Comparison of ENCODE assay signal across 10 cellular contexts in the genomic region with DNA sequence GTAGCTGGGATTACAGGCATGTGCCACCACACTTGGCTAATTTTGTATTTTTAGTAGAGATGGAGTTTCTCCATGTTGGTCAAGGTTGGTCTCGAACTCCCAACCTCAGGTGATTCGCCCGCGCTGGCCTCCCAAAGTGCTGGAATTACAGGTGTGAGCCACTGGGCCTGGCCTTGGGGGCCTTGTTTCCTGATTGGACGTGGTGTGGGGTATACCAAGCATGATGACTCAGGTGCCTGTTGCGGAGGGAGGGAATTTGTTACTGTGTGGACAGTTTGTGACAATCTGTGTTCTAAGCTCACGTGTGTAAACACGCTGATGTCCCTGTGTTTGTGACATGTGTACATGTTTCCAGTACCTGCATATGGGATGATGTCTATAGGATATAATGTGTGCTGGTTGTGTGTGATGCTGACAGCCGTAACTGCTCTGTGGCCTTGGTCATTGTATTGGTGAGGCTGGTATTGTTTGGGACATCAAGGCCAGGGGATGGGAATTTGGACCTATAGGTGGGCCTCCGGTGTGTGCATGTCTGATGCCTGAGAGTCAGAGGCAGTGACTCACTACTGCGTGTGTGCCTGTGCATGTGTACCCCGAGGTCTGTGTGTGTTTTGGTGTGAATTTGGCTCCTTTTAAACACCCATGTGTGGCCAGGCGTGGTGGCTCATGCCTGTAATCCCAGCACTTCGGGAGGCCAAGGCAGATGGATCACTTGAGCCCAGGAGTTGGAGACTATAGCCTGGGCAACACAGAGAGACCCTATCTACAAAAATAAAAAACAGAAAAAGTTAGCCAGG. TPM values are rescaled to one million over a fixed set of nuclear protein-coding genes. Genes with fewer than 3 reads are reported as not detected.
A peak's percentile ranks its signal among the peaks of the same experiment; 100 is the strongest.
DNase-seq lines count a peak whose midpoint lies in the region; ATAC-seq and TF ChIP-seq lines count a peak whose summit lies in the region.
"Had no signal": no experiment of that assay in that cellular context is flagged by ENCODE, and none has a peak within 500 bp of the region (broad histone marks: within the 10 kb centered on the region; RNA-seq: fewer than 3 reads in every experiment).

No MANE protein-coding gene starts in this region.

- CTCF ChIA-PET in A673 (lab: Charles Lee): no interaction called here

- H3K36me3 ChIP-seq in A673 (ENCODE audit: insufficient read depth, low read length, poor library complexity, severe bottlenecking): peaks cover 16% of the 10 kb centered on the region
- H3K36me3 ChIP-seq in Karpas-422 (ENCODE audit: insufficient read depth, low read length): peaks cover 5% of the 10 kb centered on the region; the same call in 1 of the 2 replicates
- no peaks in the 10 kb centered on the region for H3K36me3 ChIP-seq in colonic mucosa

- TF ChIP-seq CTCF in A673 (conservative IDR thresholded peaks at IDR 0.05; ENCODE audit: low read depth, low read length) (no peak), colonic mucosa (IDR thresholded peaks at IDR 0.05) (no peak), neural crest cell (conservative IDR thresholded peaks at IDR 0.05) (no peak)

- no TSS peak for BruUV-seq in A673 (replicated peaks; lab: Mats Ljungman, UMichigan)

- peak overlapping the region; percentile 86 for H3K4me2 ChIP-seq in Karpas-422 (ENCODE audit: low read depth, low read length, poor library complexity, severe bottlenecking)

- H3K4me3 ChIP-seq in A673 (ENCODE audit: low read depth, low read length, poor library complexity, severe bottlenecking) (peak overlapping the region; percentile 50), Karpas-422 (ENCODE audit: low read length) (peak overlapping the region; percentile 63; the same call in 1 of the 2 replicates), colonic mucosa (no peak overlapping the region)

- H3K79me2 ChIP-seq in Karpas-422 (ENCODE audit: low read length): peaks cover 29% of the 10 kb centered on the region

- H3K27ac ChIP-seq in A673 (ENCODE audit: low read depth, low read length, poor library complexity, severe bottlenecking): no peak overlapping the region
- H3K27ac ChIP-seq in Karpas-422 (ENCODE audit: low read length): peak overlapping the region; percentile 93
- peak overlapping the region; percentile 93 for H3K27ac ChIP-seq in colonic mucosa

- H3K9me3 Mint-ChIP-seq in neural crest cell: no peaks in the 10 kb centered on the region

- peaks cover 1% of the 10 kb centered on the region for H3K36me3 Mint-ChIP-seq in neural crest cell (ENCODE audit: low read depth)

- ATAC-seq in activated CD4-positive, CD25-positive, alpha-beta regulatory T cell treated with anti-CD3 and anti-CD28 coated beads, Interleukin-2, amount 50 U/mL, for 24 hours: no peak
- ATAC-seq in GM19351 (IDR thresholded peaks at IDR 0.05; ENCODE audit: unreplicated experiment): no peak

- POLR2A ChIA-PET in A673 (lab: Charles Lee; ENCODE audit: low non-redundant PET): no interaction called here

- peaks cover 27% of the 10 kb centered on the region for H3K4me1 Mint-ChIP-seq in neural crest cell

- peak overlapping the region; percentile 50 for H3K27ac Mint-ChIP-seq in neural crest cell (ENCODE audit: unreplicated experiment)

- H3K9ac ChIP-seq in Karpas-422 (ENCODE audit: low read length) (peak overlapping the region; percentile 71; the same call in 1 of the 2 replicates), colonic mucosa (ENCODE audit: low read depth in 2 of 2, low read length in 2 of 2) (peak overlapping the region in 1 of 2 donors; percentile 57)

- H3K27me3 ChIP-seq in A673 (replicated peaks; ENCODE audit: insufficient read depth, low read depth, low read length, poor library complexity) (no peaks in the 10 kb centered on the region), Karpas-422 (ENCODE audit: low read length) (no peaks in the 10 kb centered on the region), colonic mucosa (no peaks in the 10 kb centered on the region)

- H3K9me3 ChIP-seq in A673 (ENCODE audit: low read depth, low read length, poor library complexity, severe bottlenecking) (no peaks in the 10 kb centered on the region), Karpas-422 (ENCODE audit: low read length) (no peaks in the 10 kb centered on the region), colonic mucosa (no peaks in the 10 kb centered on the region)

- H3K4me1 ChIP-seq in A673 (ENCODE audit: insufficient read depth, low read length, poor library complexity, severe bottlenecking) (peaks cover 26% of the 10 kb centered on the region), Karpas-422 (ENCODE audit: low read length) (peaks cover 41% of the 10 kb centered on the region), colonic mucosa (peaks cover 19% of the 10 kb centered on the region)

- no peak for DNase-seq in A673 (ENCODE audit: low spot score)
- no peak for DNase-seq in Karpas-422
- no peak for DNase-seq in colonic mucosa
- DNase-seq in neural crest cell (ENCODE audit: low read depth, low spot score): no peak
- DNase-seq in activated gamma-delta T cell (lab: John Stamatoyannopoulos, UW): no peak
- DNase-seq in NCI-H345 treated with DMSO at 0.1 percent for 48 hours (lab: John Stamatoyannopoulos, UW; ENCODE audit: unreplicated experiment): no peak
- DNase-seq: retina had no signal

- peak overlapping the region; percentile 95 for H3K4me3 Mint-ChIP-seq in neural crest cell

- H3K27me3 Mint-ChIP-seq in neural crest cell (ENCODE audit: low read depth): no peaks in the 10 kb centered on the region

- no peak overlapping the region for H2AFZ ChIP-seq in Karpas-422 (ENCODE audit: low read length)

- no peaks in the 10 kb centered on the region for H3K9me2 ChIP-seq in Karpas-422 (replicated peaks; ENCODE audit: insufficient read depth, low read length)

- peaks cover 24% of the 10 kb centered on the region for H4K20me1 ChIP-seq in Karpas-422 (ENCODE audit: insufficient read depth, low read depth, low read length)

- intact Hi-C loops in A673 (cut with micrococcal nuclease; ENCODE audit: unreplicated experiment) (no loop called here), colonic mucosa (cut with DNase I) (no loop called here)

RNA-seq across cellular contexts. Expression of gene EGLN2, which starts 1.6 kb away (rescaled TPM):
- total RNA-seq in A673 (2021): 105 and 113 TPM in 2 replicates
- 49.4 and 111 TPM in 2 replicates for total RNA-seq in Karpas-422 (2014; rRNA removed; shearing (Covaris generic); ENCODE audit: low replicate concordance)
- total RNA-seq in colonic mucosa: 10 to 100 TPM; 67.3 to 87.8 TPM
- total RNA-seq in neural crest cell: 109 and 113 TPM in 2 replicates

RNA-seq across cellular contexts. Expression of gene RAB4B, which starts 19.3 kb away (rescaled TPM):
- 9.1 and 14.6 TPM in 2 replicates for total RNA-seq in A673 (2021)
- 12.5 and 32.9 TPM in 2 replicates for total RNA-seq in Karpas-422 (2014; rRNA removed; shearing (Covaris generic); ENCODE audit: low replicate concordance)
- 10 to 100 TPM; 42.3 to 53.4 TPM for total RNA-seq in colonic mucosa
- total RNA-seq in neural crest cell: 14.1 and 15.2 TPM in 2 replicates

RNA-seq across cellular contexts. Expression of gene MIA, which starts 22.0 kb away (rescaled TPM):
- 0.75 and 0.85 TPM in 2 replicates for total RNA-seq in A673 (2021)
- total RNA-seq in Karpas-422 (2014; rRNA removed; shearing (Covaris generic); ENCODE audit: low replicate concordance): 0.40 TPM in 1 of 2 replicates, not detected in the other
- 1 to 10 TPM; 1.0 to 3.6 TPM for total RNA-seq in colonic mucosa
- 6.9 and 9.9 TPM in 2 replicates for total RNA-seq in neural crest cell
- total RNA-seq: M059J had no signal

RNA-seq across cellular contexts. Expression of gene SNRPA, which starts 46.4 kb away (rescaled TPM):
- total RNA-seq in A673 (2021) (167 and 179 TPM in 2 replicates), colonic mucosa (100 to 1,000 TPM in 1 of 2 donors, 10 to 100 TPM in 1; 56.0 to 126 TPM), neural crest cell (213 and 214 TPM in 2 replicates)
- total RNA-seq in Karpas-422 (2014; rRNA removed; shearing (Covaris generic); ENCODE audit: low replicate concordance): 136 and 173 TPM in 2 replicates

RNA-seq across cellular contexts. Expression of gene ACTMAP, which starts 47.1 kb away (rescaled TPM):
- total RNA-seq in A673 (2021) (17.1 and 20.8 TPM in 2 replicates), colonic mucosa (10 to 100 TPM; 11.1 to 18.7 TPM), neural crest cell (22.7 and 25.1 TPM in 2 replicates)
- total RNA-seq in Karpas-422 (2014; rRNA removed; shearing (Covaris generic); ENCODE audit: low replicate concordance): 3.1 and 5.8 TPM in 2 replicates
